9 cellular contexts compared by ENCODE assay signal in genomic region chr11:69539416-69540117, GRCh38. TPM values are rescaled to one million over a fixed set of nuclear protein-coding genes. Genes with fewer than 3 reads are reported as not detected.
DNase-seq lines count a peak whose midpoint lies in the region; TF ChIP-seq lines count a peak whose summit lies in the region.
"Had no signal": no experiment of that assay in that cellular context is flagged by ENCODE, and none has a peak within 500 bp of the region (broad histone marks: within the 10 kb centered on the region; RNA-seq: fewer than 3 reads in every experiment).

No MANE protein-coding gene starts in this region.

- no peaks in the 10 kb centered on the region for H3K27me3 ChIP-seq in thyroid gland

- no peaks in the 10 kb centered on the region for H3K36me3 ChIP-seq in thyroid gland

- TF ChIP-seq POLR2A in thyroid gland (IDR thresholded peaks at IDR 0.05): peak in 1 of 2 donors; percentile 50

- no peak overlapping the region for H3K4me3 ChIP-seq in thyroid gland (replicated peaks in 1 of 3)

- H3K27ac ChIP-seq in thyroid gland: peak overlapping the region; percentile 63 to 88 (median 69)

- peak; percentile 22 to 42 for DNase-seq in NOMO-1 (lab: John Stamatoyannopoulos, UW; ENCODE audit: unreplicated experiment in 2 of 2)
- DNase-seq in dermis blood vessel endothelial cell: peak; percentile 12
- peak; percentile 69 for DNase-seq in mesenteric fat pad (ENCODE audit: low spot score)
- DNase-seq in thyroid gland: peak; percentile 75 to 81
- no peak for DNase-seq in NCI-H2107 treated with DMSO at 0.1 percent for 48 hours (lab: John Stamatoyannopoulos, UW; ENCODE audit: unreplicated experiment)
- no peak for DNase-seq in GM10266 (ENCODE audit: extremely low spot score)
- no peak for DNase-seq in activated CD4-positive, CD25-positive, alpha-beta regulatory T cell (lab: John Stamatoyannopoulos, UW)
- DNase-seq: activated gamma-delta T cell treated with Interleukin-2 at 50 U/mL for 16 hours had no signal

- H3K9me3 ChIP-seq in thyroid gland: no peaks in the 10 kb centered on the region

- 52 to 66% methylated on average over 11 to 14 of the region's 14 CpGs for WGBS in thyroid gland, 2 donors

- peaks cover 28 to 43% of the 10 kb centered on the region in 2 donors for H3K4me1 ChIP-seq in thyroid gland

- intact Hi-C loops in thyroid gland (cut with DNase I): loop anchor here (10.0 kb wide), 2 partner anchors 75 to 95 kb away; no protein-coding TSS in a partner anchor

- TF ChIP-seq CTCF in thyroid gland (IDR thresholded peaks at IDR 0.05) (no peak), GM10266 (IDR thresholded peaks at IDR 0.05; ENCODE audit: control insufficient read depth, insufficient read depth, low read depth, missing control alignments) (no peak)

RNA-seq across cellular contexts. Expression of gene LINC01488, which starts 58.1 kb away (rescaled TPM):
- total RNA-seq in dermis blood vessel endothelial cell: not detected in 2 replicates
- total RNA-seq in mesenteric fat pad: not detected
- not detected for total RNA-seq in thyroid gland
- total RNA-seq: mononuclear cell had no signal

Comparison
In these comparisons a context has a peak if more than half of its experiments do, and no peak if none do; other contexts are left out.
1. DNase-seq: peak in NOMO-1 (2 of 2), dermis blood vessel endothelial cell (single experiment), mesenteric fat pad (single experiment) and thyroid gland (2 of 2); none in NCI-H2107 treated with DMSO at 0.1 percent for 48 hours (single experiment), GM10266 (single experiment) and activated CD4-positive, CD25-positive, alpha-beta regulatory T cell (0 of 4).